ENCODE assay signal across 26 cellular contexts in genomic region chr17:29846298-29846697, GRCh38.
"Had no signal": no experiment of that assay in that cellular context is flagged by ENCODE, and none has a peak within 500 bp of the region (broad histone marks: within the 10 kb centered on the region; RNA-seq: fewer than 3 reads in every experiment).

No MANE protein-coding gene starts in this region.

- H3K9me3 Mint-ChIP-seq: mesothelial cell of epicardium; naive B cell; natural killer cell; stimulated activated naive B cell treated with anti-CD40 and anti-IgM and Interleukin-4, amounts not matched to agents 10 μg/mL and 1 μg/mL and 100 μg/mL, for 72 hours had no signal

- H3K4me3 Mint-ChIP-seq: mesothelial cell of epicardium; naive B cell; natural killer cell; stimulated activated naive B cell treated with anti-CD40 and anti-IgM and Interleukin-4, amounts not matched to agents 10 μg/mL and 1 μg/mL and 100 μg/mL, for 72 hours had no signal

- H3K27ac ChIP-seq: ovary, prostate gland, skin epidermis, stomach, testis, transverse colon, upper lobe of left lung, vagina had no signal

- H3K27me3 ChIP-seq: ovary, stomach, testis, thyroid gland, transverse colon, upper lobe of left lung, vagina had no signal

- H3K27ac Mint-ChIP-seq: mesothelial cell of epicardium; natural killer cell; stimulated activated naive B cell treated with anti-CD40 and anti-IgM and Interleukin-4, amounts not matched to agents 10 μg/mL and 1 μg/mL and 100 μg/mL, for 72 hours had no signal

- H3K4me3 ChIP-seq: left ventricle myocardium inferior, lung, ovary, prostate gland, skin epidermis, stomach, testis, thyroid gland, transverse colon, upper lobe of left lung, vagina had no signal

- DNase-seq: islet precursor cell; left ventricle myocardium inferior; mesendoderm; naive B cell; natural killer cell; ovary; posterior cingulate gyrus; retina; right cardiac atrium; stimulated activated CD4-positive, alpha-beta T cell treated with anti-CD3 and anti-CD28 coated beads, Interleukin-12 subunit alpha, Interleukin-12 subunit beta, amount 100 ng/mL, for 4 hours; stimulated activated CD4-positive, alpha-beta T cell treated with anti-CD3 and anti-CD28 coated beads, Interleukin-15, amount 100 ng/mL, for 24 hours; stimulated activated CD4-positive, alpha-beta T cell treated with anti-CD3 and anti-CD28 coated beads, Interleukin-2, amount 100 ng/mL, for 24 hours; stimulated activated CD4-positive, alpha-beta T cell treated with anti-CD3 and anti-CD28 coated beads, Interleukin-4, amount 100 ng/mL, for 1 hour; stimulated activated naive B cell treated with anti-CD40 and anti-IgM and Interleukin-4, amounts not matched to agents 10 μg/mL and 1 μg/mL and 100 μg/mL, for 72 hours; stimulated activated naive CD8-positive, alpha-beta T cell treated with anti-CD3 and anti-CD28 coated beads, Interleukin-15, Interleukin-2, amounts not matched to agents 100 U/mL and 50 U/mL, for 24 hours; stomach; testis; thyroid gland; transverse colon; upper lobe of left lung had no signal

- H3K4me1 ChIP-seq: prostate gland, testis, vagina had no signal

- ATAC-seq: natural killer cell; right cardiac atrium; sciatic nerve; stimulated activated naive B cell treated with anti-CD40 and anti-IgM and Interleukin-4, amounts not matched to agents 10 μg/mL and 1 μg/mL and 100 μg/mL, for 72 hours; stimulated activated naive CD8-positive, alpha-beta T cell treated with anti-CD3 and anti-CD28 coated beads, Interleukin-15, Interleukin-2, amounts not matched to agents 100 U/mL and 50 U/mL, for 24 hours had no signal

- H3K36me3 Mint-ChIP-seq: mesothelial cell of epicardium, natural killer cell had no signal

- H3K36me3 ChIP-seq: left ventricle myocardium inferior, ovary, prostate gland, thyroid gland, transverse colon, upper lobe of left lung, vagina had no signal

- H3K9me3 ChIP-seq: left ventricle myocardium inferior, ovary, prostate gland, stomach, testis, thyroid gland, transverse colon, upper lobe of left lung, vagina had no signal

- H3K27me3 Mint-ChIP-seq: naive B cell; stimulated activated naive B cell treated with anti-CD40 and anti-IgM and Interleukin-4, amounts not matched to agents 10 μg/mL and 1 μg/mL and 100 μg/mL, for 72 hours had no signal
